ENCODE assay signal across 8 cellular contexts in genomic region chr4:145732416-145732815, GRCh38. TPM values are rescaled to one million over a fixed set of nuclear protein-coding genes. Genes with fewer than 3 reads are reported as not detected.
DNase-seq lines count a peak whose midpoint lies in the region; ATAC-seq, FAIRE-seq and TF ChIP-seq lines count a peak whose summit lies in the region.

No MANE protein-coding gene starts in this region.

- no peak for TF ChIP-seq RAD21 in H1 (IDR thresholded peaks at IDR 0.05 in 1 of 2, conservative IDR thresholded peaks at IDR 0.05 in 1 of 2; ENCODE audit: low read depth in 2 of 2, low read length in 2 of 2)

- no peaks in the 10 kb centered on the region for H3K27me3 ChIP-seq in BLaER1 treated with 17β-estradiol and CSF1 and Interleukin-3, amounts not matched to agents 10 nM and 100 nM
- H3K27me3 ChIP-seq in H1 (replicated peaks in 1 of 4; ENCODE audit: control insufficient read depth in 3 of 4, extremely low read depth in 1 of 4, insufficient read depth in 3 of 4, low read length in 3 of 4): no peaks in the 10 kb centered on the region; a peak in 2 of 7 replicates

- H3K27ac Mint-ChIP-seq in neural crest cell (ENCODE audit: unreplicated experiment): no peak overlapping the region

- no peak for TF ChIP-seq CTCF in H1 (IDR thresholded peaks at IDR 0.05; ENCODE audit: control extremely low read depth in 1 of 3, insufficient read depth in 1 of 3, low read depth in 1 of 3, low read length in 3 of 3)
- TF ChIP-seq CTCF in neural crest cell (conservative IDR thresholded peaks at IDR 0.05): no peak

- H2BK15ac ChIP-seq in H1 (ENCODE audit: low read length): peak overlapping the region; percentile 94; the same call in 1 of the 2 replicates

- H3K18ac ChIP-seq in H1 (ENCODE audit: extremely low read depth, low read length): peak overlapping the region; percentile 93

- H3K9ac ChIP-seq in BLaER1 treated with 17β-estradiol and CSF1 and Interleukin-3, amounts not matched to agents 10 nM and 100 nM: peak overlapping the region; percentile 74 to 86 (median 83); a peak in 21 of 22 replicates
- H3K9ac ChIP-seq in H1 (replicated peaks in 1 of 4; ENCODE audit: extremely low read depth in 1 of 4, low read depth in 3 of 4, low read length in 3 of 4): peak overlapping the region in 3 of 4 experiments; percentile 45 to 71 (median 59); a peak in 5 of 7 replicates

- H3K4me3 Mint-ChIP-seq in neural crest cell: peak overlapping the region; percentile 64

- peak overlapping the region; percentile 73 for H4K5ac ChIP-seq in H1 (ENCODE audit: insufficient read length, low read depth, low read length)

- FAIRE-seq in H1 (lab: Jason Lieb, UNC): peak; percentile 48

- no peaks in the 10 kb centered on the region for H3K79me2 ChIP-seq in H1 (ENCODE audit: control insufficient read depth in 1 of 2, insufficient read depth in 2 of 2, low read length in 2 of 2)

- no peak overlapping the region for H4K91ac ChIP-seq in H1 (replicated peaks; ENCODE audit: insufficient read length, low read length)

- H3K14ac ChIP-seq in H1 (ENCODE audit: insufficient read length): no peak overlapping the region

- H3K79me1 ChIP-seq in H1 (ENCODE audit: low read depth, low read length): no peaks in the 10 kb centered on the region

- TF ChIP-seq EP300 in H1 (IDR thresholded peaks at IDR 0.05; ENCODE audit: borderline replicate concordance in 1 of 2, low read depth in 2 of 2, low read length in 2 of 2): no peak

- H3K4me1 Mint-ChIP-seq in neural crest cell: peaks cover 34% of the 10 kb centered on the region

- H3K4ac ChIP-seq in H1 (replicated peaks; ENCODE audit: insufficient read length, low read depth, low read length): peak overlapping the region; percentile 17

- no peak overlapping the region for H3K23ac ChIP-seq in H1 (ENCODE audit: insufficient read length)

- no peaks in the 10 kb centered on the region for H3K9me3 ChIP-seq in BLaER1 treated with 17β-estradiol and CSF1 and Interleukin-3, amounts not matched to agents 10 nM and 100 nM (replicated peaks in 1 of 11)
- H3K9me3 ChIP-seq in H1 (ENCODE audit: insufficient read depth in 2 of 2, low read depth in 1 of 2, low read length in 1 of 2): no peaks in the 10 kb centered on the region

- no peaks in the 10 kb centered on the region for H3K36me3 Mint-ChIP-seq in neural crest cell (ENCODE audit: low read depth)

- peak overlapping the region; percentile 86 for H2BK5ac ChIP-seq in H1 (ENCODE audit: low read depth, low read length)

- CTCF ChIA-PET in H1 (lab: Charles Lee; ENCODE audit: partially characterized antibody): no interaction called here

- DNase-seq in M059J (ENCODE audit: low read depth) (peak; percentile 1), H1 (ENCODE audit: low read depth in 1 of 2, low spot score in 2 of 2) (no peak), neural crest cell (ENCODE audit: low read depth, low spot score) (no peak)
- no peak for DNase-seq in activated effector memory CD4-positive, alpha-beta T cell treated with anti-CD3 and anti-CD28 coated beads, Interleukin-2, amount 50 U/mL, for 16 hours

- no peaks in the 10 kb centered on the region for H3K36me3 ChIP-seq in BLaER1 treated with 17β-estradiol and CSF1 and Interleukin-3, amounts not matched to agents 10 nM and 100 nM
- H3K36me3 ChIP-seq in H1 (ENCODE audit: control insufficient read depth in 2 of 4, insufficient read depth in 4 of 4, low read length in 3 of 4): no peaks in the 10 kb centered on the region

- no peak for TF ChIP-seq POLR2A in H1 (IDR thresholded peaks at IDR 0.05; ENCODE audit: control extremely low read depth in 1 of 2, low read depth in 2 of 2, low read length in 2 of 2)

- peaks cover 0 to 5% (median 0%) of the 10 kb centered on the region in 10 experiments; a peak in 5 of 20 replicates for H3K4me1 ChIP-seq in BLaER1 treated with 17β-estradiol and CSF1 and Interleukin-3, amounts not matched to agents 10 nM and 100 nM
- H3K4me1 ChIP-seq in H1 (replicated peaks in 1 of 4; ENCODE audit: control insufficient read depth in 3 of 4, insufficient read depth in 4 of 4, low read length in 3 of 4): peaks cover 3 to 13% (median 9%) of the 10 kb centered on the region in 4 experiments

- POLR2A ChIA-PET in H1 (lab: Charles Lee; ENCODE audit: partially characterized antibody): interaction anchor here (1.0 to 1.3 kb wide), 3 partner anchors 10 to 204 kb away, joined by 3 to 5 read pairs (median 4); no protein-coding TSS in a partner anchor

- 0 out of 2 replicates have a peak overlapping the region, but pooled peaks have one; percentile 52 for H2BK20ac ChIP-seq in H1 (ENCODE audit: low read length)

- H2BK120ac ChIP-seq in H1 (replicated peaks; ENCODE audit: low read depth, low read length): no peak overlapping the region

- H2AFZ ChIP-seq in H1 (ENCODE audit: low read length): peak overlapping the region; percentile 100

- no peak for ATAC-seq in HG03469 (IDR thresholded peaks at IDR 0.05; ENCODE audit: unreplicated experiment)
- ATAC-seq in GM18498 (IDR thresholded peaks at IDR 0.05; ENCODE audit: unreplicated experiment): no peak
- ATAC-seq in HG03342 (IDR thresholded peaks at IDR 0.05; ENCODE audit: unreplicated experiment): no peak

- no peaks in the 10 kb centered on the region for H3K27me3 Mint-ChIP-seq in neural crest cell (ENCODE audit: low read depth)

- 41% methylated on average over 9 of the region's 10 CpGs; no CpG with 5 or more reads in 1 of the 2 experiments for WGBS in H1 (ENCODE audit: extremely low coverage in 1 of 2, insufficient coverage in 1 of 2, insufficient read length in 1 of 2, insufficient replicate concordance in 2 of 2, low coverage in 1 of 2, low lambda C conversion rate in 2 of 2, missing lambda C conversion rate in 1 of 2), 2 experiments

- no peaks in the 10 kb centered on the region for H4K20me1 ChIP-seq in BLaER1 treated with 17β-estradiol and CSF1 and Interleukin-3, amounts not matched to agents 10 nM and 100 nM
- no peaks in the 10 kb centered on the region for H4K20me1 ChIP-seq in H1 (replicated peaks in 1 of 2; ENCODE audit: control insufficient read depth in 1 of 2, insufficient read depth in 2 of 2, low read length in 2 of 2)

- no peaks in the 10 kb centered on the region for H3K9me3 Mint-ChIP-seq in neural crest cell

- H3K4me2 ChIP-seq in BLaER1 treated with 17β-estradiol and CSF1 and Interleukin-3, amounts not matched to agents 10 nM and 100 nM: peak overlapping the region; percentile 58 to 89 (median 75)
- peak overlapping the region; percentile 69 to 80 for H3K4me2 ChIP-seq in H1 (ENCODE audit: insufficient read depth in 1 of 2, low read depth in 2 of 2, low read length in 2 of 2)

- no peak overlapping the region for H2AK5ac ChIP-seq in H1 (ENCODE audit: low read depth, low read length)

- H4K8ac ChIP-seq in H1 (ENCODE audit: extremely low read depth, insufficient read depth, low read length): peak overlapping the region; percentile 88; the same call in 1 of the 2 replicates

- peak overlapping the region in 10 of 11 experiments; percentile 51 to 87 (median 70); a peak in 17 of 22 replicates for H3K27ac ChIP-seq in BLaER1 treated with 17β-estradiol and CSF1 and Interleukin-3, amounts not matched to agents 10 nM and 100 nM
- H3K27ac ChIP-seq in H1 (ENCODE audit: low read depth, low read length): peak overlapping the region; percentile 81; the same call in 1 of the 2 replicates

- H3K4me3 ChIP-seq in BLaER1 treated with 17β-estradiol and CSF1 and Interleukin-3, amounts not matched to agents 10 nM and 100 nM: peak overlapping the region; percentile 58 to 75 (median 66)
- H3K4me3 ChIP-seq in H1 (ENCODE audit: extremely low read depth in 1 of 4, insufficient read depth in 2 of 4, low read depth in 3 of 4, low read length in 4 of 4): peak overlapping the region; percentile 17 to 73 (median 26); a peak in 7 of 8 replicates

- H3K23me2 ChIP-seq in H1 (ENCODE audit: low read depth, low read length): no peaks in the 10 kb centered on the region; the same call in 1 of the 2 replicates

- H2BK12ac ChIP-seq in H1 (ENCODE audit: low read depth, low read length): peak overlapping the region; percentile 88

- no peak overlapping the region for H3K56ac ChIP-seq in H1 (replicated peaks; ENCODE audit: insufficient read length, low read depth, low read length)

TF ChIP-seq in H1, 55 proteins besides CTCF, POLR2A, EP300 and RAD21:
- no peak for TF ChIP-seq FOSL1 (IDR thresholded peaks at IDR 0.05; ENCODE audit: insufficient read depth, low read depth, low read length)
- TF ChIP-seq USF2 (IDR thresholded peaks at IDR 0.05; ENCODE audit: low read length): no peak
- no peak for TF ChIP-seq CTBP2 (IDR thresholded peaks at IDR 0.05; ENCODE audit: borderline replicate concordance, insufficient read depth, insufficient read length, low read length)

RNA-seq across cellular contexts. Expression of gene C4orf51, which starts 52.5 kb away (rescaled TPM):
- not detected in 2 replicates for total RNA-seq in M059J (2014; rRNA removed; shearing (Covaris generic))
- total RNA-seq in H1 (2021; fragmentation: NEBNext Ultra II Directional; extraction: Animal tissue kit (Norgen Biotek cat#: 25700)): 0.54 TPM in 1 of 2 replicates, not detected in the other
- not detected in 2 replicates for polyA plus RNA-seq in H1 (2011; rRNA removed)
- polyA plus RNA-seq in H1 (2011; cell fraction: cytosol; rRNA removed): not detected
- polyA plus RNA-seq in H1 (2011; cell fraction: nucleus; rRNA removed): 0.13 TPM
- not detected in 4 replicates for polyA plus RNA-seq in H1 (2012, experiment 1 of 2)
- polyA plus RNA-seq in H1 (2012, experiment 2 of 2): not detected
- polyA plus RNA-seq in H1 (2013, experiment 1 of 2): 0.53 TPM
- 0.50 TPM for polyA plus RNA-seq in H1 (2013, experiment 2 of 2)
- not detected in 2 replicates for polyA minus RNA-seq in H1 (2011; rRNA and poly(A)+ RNA removed)
- not detected for polyA minus RNA-seq in H1 (2011; cell fraction: cytosol; rRNA and poly(A)+ RNA removed)
- polyA minus RNA-seq in H1 (2011; cell fraction: nucleus; rRNA and poly(A)+ RNA removed): not detected
- total RNA-seq in neural crest cell: not detected in 2 replicates
